In genomic region chr1:232988572-232989040, GRCh38 we compare ENCODE assay signal across 14 cellular contexts. TPM values are rescaled to one million over a fixed set of nuclear protein-coding genes. Genes with fewer than 3 reads are reported as not detected.
DNase-seq lines count a peak whose midpoint lies in the region; ATAC-seq and TF ChIP-seq lines count a peak whose summit lies in the region.
"Had no signal": no experiment of that assay in that cellular context is flagged by ENCODE, and none has a peak within 500 bp of the region (broad histone marks: within the 10 kb centered on the region; RNA-seq: fewer than 3 reads in every experiment).

No MANE protein-coding gene starts in this region.

- H3K27ac ChIP-seq in AG04450 (ENCODE audit: low read depth, low read length) (no peak overlapping the region), SJCRH30 (no peak overlapping the region)
- H3K27ac ChIP-seq: gastrocnemius medialis, ovary, vagina had no signal

- DNase-seq in AG04450 (ENCODE audit: low read depth, low spot score) = peak; percentile 59
- DNase-seq in HEK293T (ENCODE audit: extremely low spot score) = peak; percentile 25
- DNase-seq in SJCRH30 = peak; percentile 48 to 62
- DNase-seq in foreskin fibroblast = peak; percentile 64 to 74
- no peak for DNase-seq in activated CD4-positive, alpha-beta T cell treated with anti-CD3 and anti-CD28 coated beads for 36 hours
- DNase-seq in SHP77 (lab: John Stamatoyannopoulos, UW) = no peak
- no peak for DNase-seq in CD14-positive monocyte (ENCODE audit: low spot score)
- DNase-seq in NCI-H748 treated with DMSO at 0.1 percent for 48 hours (lab: John Stamatoyannopoulos, UW) = no peak
- DNase-seq: ACHN; activated CD4-positive, alpha-beta T cell treated with anti-CD3 and anti-CD28 coated beads for 4 hours; gastrocnemius medialis; ovary had no signal

- POLR2A ChIA-PET in AG04450 (lab: Yijun Ruan, JAX) = interaction anchor here (0.9 kb wide), 1 partner anchor 11 kb away, joined by 5 read pairs; no protein-coding TSS in a partner anchor
- POLR2A ChIA-PET in HEK293T (lab: Yijun Ruan, JAX) = no interaction called here
- POLR2A ChIA-PET in activated CD4-positive, alpha-beta T cell treated with anti-CD3 and anti-CD28 coated beads for 36 hours (lab: Charles Lee) = no interaction called here

- TF ChIP-seq CTCF in AG04450 (IDR thresholded peaks at IDR 0.05; ENCODE audit: low read depth, low read length) = no peak
- no peak for TF ChIP-seq CTCF in foreskin fibroblast (IDR thresholded peaks at IDR 0.05; ENCODE audit: low read depth, low read length)
- no peak for TF ChIP-seq CTCF in CD14-positive monocyte (IDR thresholded peaks at IDR 0.05)

- peaks cover 6% of the 10 kb centered on the region for H3K4me1 ChIP-seq in SJCRH30
- H3K4me1 ChIP-seq: vagina had no signal

- H3K9me3 Mint-ChIP-seq in activated CD4-positive, alpha-beta T cell treated with anti-CD3 and anti-CD28 coated beads for 36 hours (ENCODE audit: low read depth) = peaks cover 7% of the 10 kb centered on the region
- H3K9me3 Mint-ChIP-seq in CD14-positive monocyte = peaks cover 0 to 12% (median 4%) of the 10 kb centered on the region in 7 donors
- H3K9me3 Mint-ChIP-seq: stimulated activated effector memory CD8-positive, alpha-beta T cell treated with anti-CD3 and anti-CD28 coated beads, Interleukin-12 subunit alpha, Interleukin-12 subunit beta, amount 100 ng/mL, for 72 hours had no signal

- peaks cover 8% of the 10 kb centered on the region for H3K9me3 ChIP-seq in AG04450 (ENCODE audit: control insufficient read depth, insufficient read depth, low read length)
- no peaks in the 10 kb centered on the region for H3K9me3 ChIP-seq in SJCRH30 (replicated peaks)
- H3K9me3 ChIP-seq: gastrocnemius medialis, ovary had no signal

- H3K36me3 ChIP-seq in SJCRH30 = no peaks in the 10 kb centered on the region
- H3K36me3 ChIP-seq: gastrocnemius medialis, ovary, vagina had no signal

- intact Hi-C loops in activated CD4-positive, alpha-beta T cell treated with anti-CD3 and anti-CD28 coated beads for 36 hours (cut with DNase I, micrococcal nuclease) = no loop called here
- intact Hi-C loops in CD14-positive monocyte (cut with micrococcal nuclease) = no loop called here

- ATAC-seq in activated CD4-positive, alpha-beta T cell treated with anti-CD3 and anti-CD28 coated beads for 36 hours = no peak
- ATAC-seq: gastrocnemius medialis; stimulated activated effector memory CD8-positive, alpha-beta T cell treated with anti-CD3 and anti-CD28 coated beads, Interleukin-12 subunit alpha, Interleukin-12 subunit beta, amount 100 ng/mL, for 72 hours had no signal

- H3K27me3 ChIP-seq in AG04450 (ENCODE audit: control insufficient read depth, insufficient read depth, low read length) (no peaks in the 10 kb centered on the region), SJCRH30 (no peaks in the 10 kb centered on the region)
- H3K27me3 ChIP-seq: gastrocnemius medialis, ovary, vagina had no signal

- no peaks in the 10 kb centered on the region for H3K4me1 Mint-ChIP-seq in activated CD4-positive, alpha-beta T cell treated with anti-CD3 and anti-CD28 coated beads for 36 hours
- H3K4me1 Mint-ChIP-seq in CD14-positive monocyte = no peaks in the 10 kb centered on the region

- H3K36me3 Mint-ChIP-seq in activated CD4-positive, alpha-beta T cell treated with anti-CD3 and anti-CD28 coated beads for 36 hours (ENCODE audit: low read depth) = peaks cover 22% of the 10 kb centered on the region
- H3K36me3 Mint-ChIP-seq in CD14-positive monocyte = peaks cover 12 to 29% of the 10 kb centered on the region in 2 donors

- no peak overlapping the region for H3K4me3 ChIP-seq in AG04450 (ENCODE audit: low read depth, low read length)
- no peak overlapping the region for H3K4me3 ChIP-seq in SJCRH30
- no peak overlapping the region for H3K4me3 ChIP-seq in foreskin fibroblast (ENCODE audit: low read depth in 1 of 2, low read length in 2 of 2)
- H3K4me3 ChIP-seq: gastrocnemius medialis, ovary, vagina had no signal

- CTCF ChIA-PET in AG04450 (lab: Charles Lee) = no interaction called here
- CTCF ChIA-PET in HEK293T (lab: Yijun Ruan, JAX) = no interaction called here
- CTCF ChIA-PET in activated CD4-positive, alpha-beta T cell treated with anti-CD3 and anti-CD28 coated beads for 36 hours (lab: Charles Lee) = no interaction called here

- no peak overlapping the region for H3K27ac Mint-ChIP-seq in activated CD4-positive, alpha-beta T cell treated with anti-CD3 and anti-CD28 coated beads for 36 hours
- H3K27ac Mint-ChIP-seq in CD14-positive monocyte = no peak overlapping the region
- H3K27ac Mint-ChIP-seq: stimulated activated effector memory CD8-positive, alpha-beta T cell treated with anti-CD3 and anti-CD28 coated beads, Interleukin-12 subunit alpha, Interleukin-12 subunit beta, amount 100 ng/mL, for 72 hours had no signal

- H3K27me3 Mint-ChIP-seq in activated CD4-positive, alpha-beta T cell treated with anti-CD3 and anti-CD28 coated beads for 36 hours = no peaks in the 10 kb centered on the region
- peaks cover 0 to 2% (median 0%) of the 10 kb centered on the region in 3 donors for H3K27me3 Mint-ChIP-seq in CD14-positive monocyte (ENCODE audit: low read depth in 3 of 3)

- H3K4me3 Mint-ChIP-seq in activated CD4-positive, alpha-beta T cell treated with anti-CD3 and anti-CD28 coated beads for 36 hours = no peak overlapping the region
- H3K4me3 Mint-ChIP-seq in CD14-positive monocyte = no peak overlapping the region
- H3K4me3 Mint-ChIP-seq: stimulated activated effector memory CD8-positive, alpha-beta T cell treated with anti-CD3 and anti-CD28 coated beads, Interleukin-12 subunit alpha, Interleukin-12 subunit beta, amount 100 ng/mL, for 72 hours had no signal

TF ChIP-seq in HEK293T, 16 proteins besides CTCF, POLR2A, EP300 and RAD21:
- TF ChIP-seq HDGF (IDR thresholded peaks at IDR 0.05; ENCODE audit: borderline replicate concordance) (no peak), CTBP1 (IDR thresholded peaks at IDR 0.05; ENCODE audit: borderline replicate concordance) (no peak), FOXK2 (IDR thresholded peaks at IDR 0.05) (no peak), L3MBTL2 (conservative IDR thresholded peaks at IDR 0.05) (no peak), ARNT (IDR thresholded peaks at IDR 0.05) (no peak), TARDBP (IDR thresholded peaks at IDR 0.05) (no peak), BHLHE40 (IDR thresholded peaks at IDR 0.05; ENCODE audit: borderline replicate concordance) (no peak), PKNOX1 (IDR thresholded peaks at IDR 0.05) (no peak), LEF1 (IDR thresholded peaks at IDR 0.05; ENCODE audit: borderline replicate concordance) (no peak)

RNA-seq across cellular contexts. Expression of gene NTPCR, which starts 38.2 kb away (rescaled TPM):
- polyA plus RNA-seq in AG04450 (2011; rRNA removed) (46.2 and 59.0 TPM in 2 replicates), CD14-positive monocyte (10 to 100 TPM; 31.7 to 42.0 TPM)
- 20.9 and 22.4 TPM in 2 replicates for polyA minus RNA-seq in AG04450 (2011; rRNA and poly(A)+ RNA removed)
- total RNA-seq in SJCRH30 (2014; rRNA removed; shearing (Covaris generic)) = 18.1 and 21.0 TPM in 2 replicates
- total RNA-seq in activated CD4-positive, alpha-beta T cell treated with anti-CD3 and anti-CD28 coated beads for 36 hours = 10 to 100 TPM; 37.4 to 51.9 TPM

Comparison
In these comparisons a context has a peak if more than half of its experiments do, and no peak if none do; other contexts are left out.
1. DNase-seq: peak in AG04450 (single experiment), HEK293T (single experiment), SJCRH30 (2 of 2) and foreskin fibroblast (2 of 2); none in activated CD4-positive, alpha-beta T cell treated with anti-CD3 and anti-CD28 coated beads for 36 hours (single experiment), SHP77 (0 of 2), CD14-positive monocyte (single experiment) and NCI-H748 treated with DMSO at 0.1 percent for 48 hours (single experiment).